ENCODE assay signal across 19 cellular contexts in the genomic region with DNA sequence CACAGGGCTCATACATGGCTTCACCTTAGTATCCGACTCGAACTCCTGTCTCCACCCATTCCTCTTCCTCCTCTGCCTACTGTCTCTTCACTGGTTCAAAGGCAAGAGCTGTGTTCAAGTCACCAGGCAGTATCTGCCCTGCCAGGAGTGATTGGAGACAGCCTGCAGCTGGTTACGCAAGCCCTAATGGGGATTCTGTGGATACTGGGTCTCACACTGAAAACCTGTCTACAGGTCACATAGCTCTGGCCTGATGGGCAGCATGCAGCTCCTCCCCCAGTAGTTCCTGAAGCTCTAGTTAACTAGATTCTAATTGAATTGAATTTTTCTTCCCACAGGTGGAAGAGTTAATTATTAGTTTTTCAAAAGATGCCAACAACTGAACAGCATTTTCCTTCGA.
"Had no signal": no experiment of that assay in that cellular context is flagged by ENCODE, and none has a peak within 500 bp of the region (broad histone marks: within the 10 kb centered on the region; RNA-seq: fewer than 3 reads in every experiment).

No MANE protein-coding gene starts in this region.

- H3K9me3 Mint-ChIP-seq: endodermal cell; immature natural killer cell; mesothelial cell of epicardium; natural killer cell treated with Interleukin-12 subunit alpha and Interleukin-12 subunit beta and Interleukin-15 and Interleukin-18, amount 100 ng/mL, for 72 hours; stimulated activated naive B cell treated with anti-CD40 and anti-IgM and Interleukin-4, amounts not matched to agents 10 μg/mL and 1 μg/mL and 100 μg/mL, for 72 hours; type B pancreatic cell had no signal

- H3K4me3 Mint-ChIP-seq: endodermal cell; immature natural killer cell; mesothelial cell of epicardium; natural killer cell treated with Interleukin-12 subunit alpha and Interleukin-12 subunit beta and Interleukin-15 and Interleukin-18, amount 100 ng/mL, for 72 hours; stimulated activated naive B cell treated with anti-CD40 and anti-IgM and Interleukin-4, amounts not matched to agents 10 μg/mL and 1 μg/mL and 100 μg/mL, for 72 hours; type B pancreatic cell had no signal

- H3K27me3 ChIP-seq: colonic mucosa, esophagus muscularis mucosa, gastroesophageal sphincter, sigmoid colon had no signal

- H3K36me3 ChIP-seq: colonic mucosa, esophagus muscularis mucosa, gastroesophageal sphincter, sigmoid colon had no signal

- H3K27me3 Mint-ChIP-seq: type B pancreatic cell had no signal

- H3K36me3 Mint-ChIP-seq: immature natural killer cell; mesothelial cell of epicardium; natural killer cell treated with Interleukin-12 subunit alpha and Interleukin-12 subunit beta and Interleukin-15 and Interleukin-18, amount 100 ng/mL, for 72 hours; stimulated activated naive B cell treated with anti-CD40 and anti-IgM and Interleukin-4, amounts not matched to agents 10 μg/mL and 1 μg/mL and 100 μg/mL, for 72 hours; type B pancreatic cell had no signal

- FAIRE-seq: urothelium cell line had no signal

- H3K9me3 ChIP-seq: colonic mucosa, esophagus muscularis mucosa, gastroesophageal sphincter, psoas muscle, sigmoid colon had no signal

- H3K4me1 Mint-ChIP-seq: immature natural killer cell; stimulated activated naive B cell treated with anti-CD40 and anti-IgM and Interleukin-4, amounts not matched to agents 10 μg/mL and 1 μg/mL and 100 μg/mL, for 72 hours had no signal

- DNase-seq: colonic mucosa; effector CD4-positive, alpha-beta T cell; endodermal cell; glutamatergic neuron; immature natural killer cell; left colon; psoas muscle; retina; sigmoid colon; stimulated activated CD4-positive, alpha-beta T cell treated with anti-CD3 and anti-CD28 coated beads, Interleukin-2, amount 100 ng/mL, for 24 hours; stimulated activated CD4-positive, alpha-beta T cell treated with anti-CD3 and anti-CD28 coated beads, Interleukin-4, amount 100 ng/mL, for 4 hours; stimulated activated naive B cell treated with anti-CD40 and anti-IgM and Interleukin-4, amounts not matched to agents 10 μg/mL and 1 μg/mL and 100 μg/mL, for 72 hours had no signal

- H3K27ac Mint-ChIP-seq: endodermal cell; immature natural killer cell; mesothelial cell of epicardium; natural killer cell treated with Interleukin-12 subunit alpha and Interleukin-12 subunit beta and Interleukin-15 and Interleukin-18, amount 100 ng/mL, for 72 hours; stimulated activated naive B cell treated with anti-CD40 and anti-IgM and Interleukin-4, amounts not matched to agents 10 μg/mL and 1 μg/mL and 100 μg/mL, for 72 hours; type B pancreatic cell had no signal

- ATAC-seq: left colon; natural killer cell treated with Interleukin-12 subunit alpha and Interleukin-12 subunit beta and Interleukin-15 and Interleukin-18, amount 100 ng/mL, for 72 hours; stimulated activated naive B cell treated with anti-CD40 and anti-IgM and Interleukin-4, amounts not matched to agents 10 μg/mL and 1 μg/mL and 100 μg/mL, for 72 hours had no signal

- H3K4me3 ChIP-seq: colonic mucosa, esophagus muscularis mucosa, gastroesophageal sphincter, psoas muscle, sigmoid colon, skin epidermis had no signal

- H3K4me1 ChIP-seq: colonic mucosa, gastroesophageal sphincter, psoas muscle, sigmoid colon had no signal

- H3K27ac ChIP-seq: colonic mucosa, esophagus muscularis mucosa, gastroesophageal sphincter, psoas muscle, sigmoid colon, skin epidermis had no signal
